ENCODE assay signal across 9 cellular contexts in genomic region chr9:78239506-78239905, GRCh38. TPM values are rescaled to one million over a fixed set of nuclear protein-coding genes. Genes with fewer than 3 reads are reported as not detected.
DNase-seq lines count a peak whose midpoint lies in the region; ATAC-seq and TF ChIP-seq lines count a peak whose summit lies in the region.
"Had no signal": no experiment of that assay in that cellular context is flagged by ENCODE, and none has a peak within 500 bp of the region (broad histone marks: within the 10 kb centered on the region; RNA-seq: fewer than 3 reads in every experiment).

No MANE protein-coding gene starts in this region.

- H3K36me3 ChIP-seq in hepatocyte (replicated peaks; ENCODE audit: insufficient read depth, low read depth) = no peaks in the 10 kb centered on the region

- H3K4me1 ChIP-seq in hepatocyte (ENCODE audit: insufficient read depth) = peaks cover 5% of the 10 kb centered on the region

- no peaks in the 10 kb centered on the region for H4K20me1 ChIP-seq in hepatocyte (ENCODE audit: insufficient read depth, poor library complexity, severe bottlenecking)

- no peak overlapping the region for H3K4me2 ChIP-seq in hepatocyte

- no peak overlapping the region for H3K4me3 ChIP-seq in hepatocyte

- TF ChIP-seq CTCF in hepatocyte (IDR thresholded peaks at IDR 0.05; ENCODE audit: poor library complexity) = peak; percentile 45
- no peak for TF ChIP-seq CTCF in GM13976 (IDR thresholded peaks at IDR 0.05; ENCODE audit: borderline replicate concordance, control extremely low read depth, extremely low read depth, insufficient read depth, missing control alignments)

- no peak for ATAC-seq in GM21381 (IDR thresholded peaks at IDR 0.05; ENCODE audit: unreplicated experiment)

- no peaks in the 10 kb centered on the region for H3K27me3 ChIP-seq in hepatocyte

- in situ Hi-C loops in GM13976 (cut with MboI; ENCODE audit: low sequenced_read_pairs, unreplicated experiment) = no loop called here

- WGBS in hepatocyte (ENCODE audit: low lambda C conversion rate, missing lambda C conversion rate) = 66% methylated on average over 5 of the region's 5 CpGs

- DNase-seq in NCI-H82 (lab: John Stamatoyannopoulos, UW) (peak; percentile 2), NCI-H82 treated with DMSO at 0.1 percent for 48 hours (lab: John Stamatoyannopoulos, UW; ENCODE audit: unreplicated experiment) (no peak), SW480 (ENCODE audit: low spot score) (peak; percentile 56), hepatocyte (ENCODE audit: low spot score) (peak; percentile 64), superior temporal gyrus (ENCODE audit: extremely low spot score) (peak; percentile 31), GM13976 (ENCODE audit: low spot score) (no peak)
- DNase-seq in activated CD8-positive, alpha-beta memory T cell treated with anti-CD3 and anti-CD28 coated beads for 24 hours = no peak
- DNase-seq: naive B cell had no signal

- no peak overlapping the region for H2AFZ ChIP-seq in hepatocyte

- no peak overlapping the region for H3K27ac ChIP-seq in hepatocyte

- no peaks in the 10 kb centered on the region for H3K9me3 ChIP-seq in hepatocyte (ENCODE audit: low read depth)

- no peaks in the 10 kb centered on the region for H3K9me2 ChIP-seq in hepatocyte (replicated peaks; ENCODE audit: insufficient read depth)

- H3K79me2 ChIP-seq in hepatocyte = peaks cover 13% of the 10 kb centered on the region

RNA-seq across cellular contexts. Expression of gene CEP78, which starts 3.6 kb away (rescaled TPM):
- 14.7 and 17.2 TPM in 2 replicates for total RNA-seq in hepatocyte
- 8.1 and 8.2 TPM in 2 replicates for polyA plus RNA-seq in hepatocyte

RNA-seq across cellular contexts. Expression of gene PSAT1, which starts 57.4 kb away (rescaled TPM):
- 149 and 186 TPM in 2 replicates for total RNA-seq in hepatocyte
- 85.7 and 120 TPM in 2 replicates for polyA plus RNA-seq in hepatocyte

Comparison
In these comparisons a context has a peak if more than half of its experiments do, and no peak if none do; other contexts are left out.
1. DNase-seq: peak in NCI-H82 (single experiment), SW480 (single experiment), hepatocyte (single experiment) and superior temporal gyrus (single experiment); none in NCI-H82 treated with DMSO at 0.1 percent for 48 hours (single experiment), GM13976 (single experiment) and activated CD8-positive, alpha-beta memory T cell treated with anti-CD3 and anti-CD28 coated beads for 24 hours (single experiment).